In genomic region chr7:95047291-95047690, GRCh38 we compare ENCODE assay signal across 20 cellular contexts.
DNase-seq lines count a peak whose midpoint lies in the region; ATAC-seq and TF ChIP-seq lines count a peak whose summit lies in the region.
"Had no signal": no experiment of that assay in that cellular context is flagged by ENCODE, and none has a peak within 500 bp of the region (broad histone marks: within the 10 kb centered on the region; RNA-seq: fewer than 3 reads in every experiment).

No MANE protein-coding gene starts in this region.

- POLR2A ChIA-PET in A673 (lab: Charles Lee; ENCODE audit: low non-redundant PET), result no interaction called here

- no peak for ATAC-seq in natural killer cell treated with Interleukin-12 subunit alpha and Interleukin-12 subunit beta and Interleukin-15 and Interleukin-18, amount 100 ng/mL, for 72 hours

- H3K36me3 ChIP-seq in A673 (ENCODE audit: insufficient read depth, low read length, poor library complexity, severe bottlenecking) (no peaks in the 10 kb centered on the region), MG63 (no peaks in the 10 kb centered on the region)

- intact Hi-C loops in A673 (cut with micrococcal nuclease; ENCODE audit: unreplicated experiment), result loop anchor here (5.0 kb wide), 2 partner anchors 150 to 760 kb away; no protein-coding TSS in a partner anchor

- peaks cover 0 to 6% of the 10 kb centered on the region in 2 donors for H3K4me1 Mint-ChIP-seq in natural killer cell treated with Interleukin-12 subunit alpha and Interleukin-12 subunit beta and Interleukin-15 and Interleukin-18, amount 100 ng/mL, for 72 hours (ENCODE audit: low read depth in 2 of 2)
- H3K4me1 Mint-ChIP-seq: CD14-positive monocyte had no signal

- CTCF ChIA-PET in A673 (lab: Charles Lee), result no interaction called here

- no TSS peak for BruUV-seq in A673 (replicated peaks; lab: Mats Ljungman, UMichigan)

- H3K4me1 ChIP-seq in A673 (ENCODE audit: insufficient read depth, low read length, poor library complexity, severe bottlenecking), result peaks cover 18% of the 10 kb centered on the region

- H3K27ac ChIP-seq in A673 (ENCODE audit: low read depth, low read length, poor library complexity, severe bottlenecking), result no peak overlapping the region
- peak overlapping the region; percentile 87 for H3K27ac ChIP-seq in angular gyrus (ENCODE audit: low read depth, low read length)
- peak overlapping the region; percentile 84 for H3K27ac ChIP-seq in substantia nigra (ENCODE audit: low read depth, low read length, poor library complexity, severe bottlenecking)
- H3K27ac ChIP-seq: 22Rv1, HL-60 had no signal

- H3K4me3 ChIP-seq in A673 (ENCODE audit: low read depth, low read length, poor library complexity, severe bottlenecking) (peak overlapping the region; percentile 0), MG63 (no peak overlapping the region)

- H3K9me3 Mint-ChIP-seq in natural killer cell treated with Interleukin-12 subunit alpha and Interleukin-12 subunit beta and Interleukin-15 and Interleukin-18, amount 100 ng/mL, for 72 hours, result no peaks in the 10 kb centered on the region
- H3K9me3 Mint-ChIP-seq: CD14-positive monocyte, IgD-negative memory B cell had no signal

- H3K27ac Mint-ChIP-seq in natural killer cell treated with Interleukin-12 subunit alpha and Interleukin-12 subunit beta and Interleukin-15 and Interleukin-18, amount 100 ng/mL, for 72 hours, result no peak overlapping the region
- H3K27ac Mint-ChIP-seq: CD14-positive monocyte, IgD-negative memory B cell had no signal

- H3K27me3 Mint-ChIP-seq in natural killer cell treated with Interleukin-12 subunit alpha and Interleukin-12 subunit beta and Interleukin-15 and Interleukin-18, amount 100 ng/mL, for 72 hours, result no peaks in the 10 kb centered on the region

- no peak overlapping the region for H3K4me3 Mint-ChIP-seq in natural killer cell treated with Interleukin-12 subunit alpha and Interleukin-12 subunit beta and Interleukin-15 and Interleukin-18, amount 100 ng/mL, for 72 hours
- H3K4me3 Mint-ChIP-seq: CD14-positive monocyte had no signal

- DNase-seq in A673 (ENCODE audit: low spot score), result no peak
- DNase-seq in medulla oblongata (ENCODE audit: extremely low spot score), result peak; percentile 57
- no peak for DNase-seq in substantia nigra (lab: John Stamatoyannopoulos, UW)
- DNase-seq in MG63, result no peak
- no peak for DNase-seq in DMS53 (lab: John Stamatoyannopoulos, UW)
- DNase-seq in natural killer cell treated with Interleukin-12 subunit alpha and Interleukin-12 subunit beta and Interleukin-15 and Interleukin-18, amount 100 ng/mL, for 72 hours (ENCODE audit: low spot score), result no peak
- no peak for DNase-seq in stimulated activated CD4-positive, alpha-beta T cell treated with anti-CD3 and anti-CD28 coated beads, Interleukin-2, amount 100 ng/mL, for 24 hours
- DNase-seq: DND-41, Karpas-422, MM.1S, NCI-H2029 treated with DMSO at 0.1 percent for 48 hours, NCI-H2171, NCI-H748 treated with DMSO at 0.1 percent for 48 hours, RPMI8226, SHP77 treated with DMSO at 0.1 percent for 48 hours had no signal

- TF ChIP-seq CTCF in A673 (conservative IDR thresholded peaks at IDR 0.05; ENCODE audit: low read depth, low read length), result no peak

- no peaks in the 10 kb centered on the region for H3K36me3 Mint-ChIP-seq in natural killer cell treated with Interleukin-12 subunit alpha and Interleukin-12 subunit beta and Interleukin-15 and Interleukin-18, amount 100 ng/mL, for 72 hours
- H3K36me3 Mint-ChIP-seq: CD14-positive monocyte, IgD-negative memory B cell had no signal

- H3K27me3 ChIP-seq in A673 (replicated peaks; ENCODE audit: insufficient read depth, low read depth, low read length, poor library complexity), result no peaks in the 10 kb centered on the region
- no peaks in the 10 kb centered on the region for H3K27me3 ChIP-seq in MG63

- H3K9me3 ChIP-seq in A673 (ENCODE audit: low read depth, low read length, poor library complexity, severe bottlenecking) (no peaks in the 10 kb centered on the region), MG63 (no peaks in the 10 kb centered on the region)
